1 cellular context compared by ENCODE assay signal in genomic region chr1:219928791-219929118, GRCh38.
A peak's percentile ranks its signal among the peaks of the same experiment; 100 is the strongest.
TF ChIP-seq lines count a peak whose summit lies in the region.

No MANE protein-coding gene starts in this region.

TF ChIP-seq in HepG2, 621 proteins besides CTCF, POLR2A, EP300 and RAD21 (continued from another document and continues in another):
- TF ChIP-seq ZNF574 (CRISPR knock-in tag; IDR thresholded peaks at IDR 0.05): peak; percentile 12; the same call in 1 of the 2 replicates
- peak; percentile 5; the same call in 1 of the 2 replicates for TF ChIP-seq ZMYM4 (CRISPR knock-in tag; IDR thresholded peaks at IDR 0.05)
- TF ChIP-seq SNRNP70 (IDR thresholded peaks at IDR 0.05; ENCODE audit: low read depth, low read length): no peak
- TF ChIP-seq RXRA (CRISPR knock-in tag; IDR thresholded peaks at IDR 0.05): 0 out of 2 replicates have a peak, but pooled peaks have one; percentile 27
- 0 out of 2 replicates have a peak, but pooled peaks have one; percentile 37 for TF ChIP-seq HDAC2 (CRISPR knock-in tag; IDR thresholded peaks at IDR 0.05)
- peak; percentile 37 for TF ChIP-seq GATAD2A (CRISPR knock-in tag; IDR thresholded peaks at IDR 0.05)
- TF ChIP-seq ZBTB39 (CRISPR knock-in tag; IDR thresholded peaks at IDR 0.05): no peak
- TF ChIP-seq BATF2 (CRISPR knock-in tag; IDR thresholded peaks at IDR 0.05): no peak
- peak; percentile 66; the same call in 1 of the 2 replicates for TF ChIP-seq ZBTB7B (CRISPR knock-in tag; IDR thresholded peaks at IDR 0.05)
- TF ChIP-seq HOXA3 (CRISPR knock-in tag; IDR thresholded peaks at IDR 0.05): peak; percentile 21; the same call in 1 of the 2 replicates
- no peak for TF ChIP-seq SOX6 (IDR thresholded peaks at IDR 0.05)
- peak; percentile 57 for TF ChIP-seq SOX6 (CRISPR knock-in tag; IDR thresholded peaks at IDR 0.05)
- 0 out of 2 replicates have a peak, but pooled peaks have one; percentile 54 for TF ChIP-seq PITX1 (CRISPR knock-in tag; IDR thresholded peaks at IDR 0.05)
- TF ChIP-seq HIC2 (CRISPR knock-in tag; IDR thresholded peaks at IDR 0.05; ENCODE audit: low read depth): peak; percentile 80; the same call in 1 of the 2 replicates
- peak; percentile 6 for TF ChIP-seq ZNF746 (CRISPR knock-in tag; IDR thresholded peaks at IDR 0.05)
- 0 out of 2 replicates have a peak, but pooled peaks have one; percentile 29 for TF ChIP-seq RCOR2 (CRISPR knock-in tag; IDR thresholded peaks at IDR 0.05)
- TF ChIP-seq HNF1B (CRISPR knock-in tag; IDR thresholded peaks at IDR 0.05): peak; percentile 55; the same call in 1 of the 2 replicates
- TF ChIP-seq DDIT3 (CRISPR knock-in tag; IDR thresholded peaks at IDR 0.05): no peak
- TF ChIP-seq PHF8 (CRISPR knock-in tag; IDR thresholded peaks at IDR 0.05): no peak
- peak; percentile 69; the same call in 1 of the 2 replicates for TF ChIP-seq ZNF556 (CRISPR knock-in tag; IDR thresholded peaks at IDR 0.05; ENCODE audit: borderline replicate concordance)
- TF ChIP-seq PAXIP1 (CRISPR knock-in tag; conservative IDR thresholded peaks at IDR 0.05): 0 out of 2 replicates have a peak, but pooled peaks have one; percentile 60
- peak; percentile 51 for TF ChIP-seq AHDC1 (CRISPR knock-in tag; IDR thresholded peaks at IDR 0.05; ENCODE audit: borderline replicate concordance)
- no peak for TF ChIP-seq FOXP1 (IDR thresholded peaks at IDR 0.05)
- TF ChIP-seq FOXP1 (CRISPR knock-in tag; IDR thresholded peaks at IDR 0.05): 0 out of 2 replicates have a peak, but pooled peaks have one; percentile 29
- TF ChIP-seq ZBTB34 (CRISPR knock-in tag; IDR thresholded peaks at IDR 0.05): 0 out of 2 replicates have a peak, but pooled peaks have one; percentile 2
- no peak for TF ChIP-seq SNAPC2 (CRISPR knock-in tag; IDR thresholded peaks at IDR 0.05)
- peak; percentile 39; the same call in 1 of the 2 replicates for TF ChIP-seq FOXO1 (CRISPR knock-in tag; IDR thresholded peaks at IDR 0.05)
- no peak for TF ChIP-seq NFE2L1 (CRISPR knock-in tag; IDR thresholded peaks at IDR 0.05; ENCODE audit: borderline replicate concordance)
- TF ChIP-seq ZIK1 (CRISPR knock-in tag; IDR thresholded peaks at IDR 0.05; ENCODE audit: borderline replicate concordance, low read depth): 0 out of 2 replicates have a peak, but pooled peaks have one; percentile 54
- 0 out of 2 replicates have a peak, but pooled peaks have one; percentile 49 for TF ChIP-seq ZNF710 (CRISPR knock-in tag; IDR thresholded peaks at IDR 0.05; ENCODE audit: borderline replicate concordance)
- TF ChIP-seq ZNF589 (CRISPR knock-in tag; conservative IDR thresholded peaks at IDR 0.05): 0 out of 2 replicates have a peak, but pooled peaks have one; percentile 50
- peak; percentile 74; the same call in 1 of the 2 replicates for TF ChIP-seq ZNF605 (CRISPR knock-in tag; IDR thresholded peaks at IDR 0.05)
- TF ChIP-seq POLR2AphosphoS5 (IDR thresholded peaks at IDR 0.05; ENCODE audit: low read depth, low read length): peak; percentile 46; the same call in 1 of the 2 replicates
- peak; percentile 84; the same call in 1 of the 2 replicates for TF ChIP-seq MEIS1 (CRISPR knock-in tag; IDR thresholded peaks at IDR 0.05; ENCODE audit: borderline replicate concordance)
